17 cellular contexts compared by ENCODE assay signal in genomic region chr10:110613996-110614495, GRCh38. TPM values are rescaled to one million over a fixed set of nuclear protein-coding genes. Genes with fewer than 3 reads are reported as not detected.
DNase-seq lines count a peak whose midpoint lies in the region; ATAC-seq and TF ChIP-seq lines count a peak whose summit lies in the region.
"Had no signal": no experiment of that assay in that cellular context is flagged by ENCODE, and none has a peak within 500 bp of the region (broad histone marks: within the 10 kb centered on the region; RNA-seq: fewer than 3 reads in every experiment).

No MANE protein-coding gene starts in this region.

- H2AFZ ChIP-seq in mammary epithelial cell (ENCODE audit: low read depth, low read length) = no peak overlapping the region

- no peaks in the 10 kb centered on the region for H3K9me3 ChIP-seq in mammary epithelial cell (replicated peaks; ENCODE audit: insufficient read depth, low read length)
- H3K9me3 ChIP-seq: SK-N-SH, testis had no signal

- no peaks in the 10 kb centered on the region for H3K4me1 ChIP-seq in mammary epithelial cell (ENCODE audit: insufficient read depth, low read length)
- H3K4me1 ChIP-seq: testis had no signal

- no peak overlapping the region for H3K27ac ChIP-seq in mammary epithelial cell (ENCODE audit: insufficient read depth, low read depth, low read length)
- H3K27ac ChIP-seq: testis, VCaP had no signal

- H3K9me3 Mint-ChIP-seq in activated CD4-positive, alpha-beta T cell treated with anti-CD3 and anti-CD28 coated beads, Interleukin-2, amount 10 ng/mL, durations not matched to agents 24 days and 14 days = peaks cover 5% of the 10 kb centered on the region
- H3K9me3 Mint-ChIP-seq in stimulated activated effector memory CD8-positive, alpha-beta T cell treated with anti-CD3 and anti-CD28 coated beads, Interleukin-12 subunit alpha, Interleukin-12 subunit beta, amount 100 ng/mL, for 72 hours = no peaks in the 10 kb centered on the region
- H3K9me3 Mint-ChIP-seq in endothelial cell (ENCODE audit: unreplicated experiment) = no peaks in the 10 kb centered on the region
- H3K9me3 Mint-ChIP-seq: CD4-positive, alpha-beta T cell had no signal

- peaks cover 3% of the 10 kb centered on the region for H3K27me3 Mint-ChIP-seq in activated CD4-positive, alpha-beta T cell treated with anti-CD3 and anti-CD28 coated beads, Interleukin-2, amount 10 ng/mL, durations not matched to agents 24 days and 14 days
- no peaks in the 10 kb centered on the region for H3K27me3 Mint-ChIP-seq in endothelial cell (ENCODE audit: unreplicated experiment)
- H3K27me3 Mint-ChIP-seq: CD4-positive, alpha-beta T cell had no signal

- H3K27me3 ChIP-seq in mammary epithelial cell (ENCODE audit: insufficient read depth, low read length) = no peaks in the 10 kb centered on the region
- H3K27me3 ChIP-seq: testis had no signal

- peaks cover 69% of the 10 kb centered on the region for H3K4me1 Mint-ChIP-seq in activated CD4-positive, alpha-beta T cell treated with anti-CD3 and anti-CD28 coated beads, Interleukin-2, amount 10 ng/mL, durations not matched to agents 24 days and 14 days
- H3K4me1 Mint-ChIP-seq in stimulated activated effector memory CD8-positive, alpha-beta T cell treated with anti-CD3 and anti-CD28 coated beads, Interleukin-12 subunit alpha, Interleukin-12 subunit beta, amount 100 ng/mL, for 72 hours = peaks cover 63% of the 10 kb centered on the region
- H3K4me1 Mint-ChIP-seq in endothelial cell (ENCODE audit: unreplicated experiment) = no peaks in the 10 kb centered on the region

- no peaks in the 10 kb centered on the region for H3K36me3 ChIP-seq in mammary epithelial cell (ENCODE audit: insufficient read depth, low read length)

- H3K36me3 Mint-ChIP-seq in activated CD4-positive, alpha-beta T cell treated with anti-CD3 and anti-CD28 coated beads, Interleukin-2, amount 10 ng/mL, durations not matched to agents 24 days and 14 days (ENCODE audit: low read depth) = no peaks in the 10 kb centered on the region
- H3K36me3 Mint-ChIP-seq in stimulated activated effector memory CD8-positive, alpha-beta T cell treated with anti-CD3 and anti-CD28 coated beads, Interleukin-12 subunit alpha, Interleukin-12 subunit beta, amount 100 ng/mL, for 72 hours = no peaks in the 10 kb centered on the region
- no peaks in the 10 kb centered on the region for H3K36me3 Mint-ChIP-seq in endothelial cell (ENCODE audit: low read depth, unreplicated experiment)

- dilution Hi-C loops in mammary epithelial cell (cut with HindIII; ENCODE audit: low sequenced_read_pairs) = no loop called here

- intact Hi-C loops in activated CD4-positive, alpha-beta T cell treated with anti-CD3 and anti-CD28 coated beads, Interleukin-2, amount 10 ng/mL, durations not matched to agents 24 days and 14 days (cut with micrococcal nuclease) = loop anchor here (5.0 to 10.0 kb wide), 5 partner anchors 108 to 1523 kb away; no protein-coding TSS in a partner anchor
- intact Hi-C loops in mammary epithelial cell (cut with micrococcal nuclease) = no loop called here

- no peak overlapping the region for H3K4me3 ChIP-seq in mammary epithelial cell (replicated peaks in 1 of 3; ENCODE audit: insufficient read depth in 1 of 3, low read depth in 2 of 3, low read length in 3 of 3)
- H3K4me3 ChIP-seq: testis had no signal

- no peak overlapping the region for H3K9ac ChIP-seq in mammary epithelial cell (ENCODE audit: insufficient read depth, low read length)
- H3K9ac ChIP-seq: SK-N-SH had no signal

- WGBS in mammary epithelial cell (ENCODE audit: low coverage, missing lambda C conversion rate) = 89% methylated on average over 9 of the region's 9 CpGs

- H3K4me2 ChIP-seq in mammary epithelial cell (ENCODE audit: insufficient read depth, low read depth, low read length) = no peak overlapping the region
- H3K4me2 ChIP-seq: SK-N-SH had no signal

- CTCF ChIA-PET in mammary epithelial cell (lab: Charles Lee; ENCODE audit: low non-redundant PET) = no interaction called here

- H3K27ac Mint-ChIP-seq in activated CD4-positive, alpha-beta T cell treated with anti-CD3 and anti-CD28 coated beads, Interleukin-2, amount 10 ng/mL, durations not matched to agents 24 days and 14 days = peak overlapping the region; percentile 35
- peak overlapping the region; percentile 54 for H3K27ac Mint-ChIP-seq in stimulated activated effector memory CD8-positive, alpha-beta T cell treated with anti-CD3 and anti-CD28 coated beads, Interleukin-12 subunit alpha, Interleukin-12 subunit beta, amount 100 ng/mL, for 72 hours
- H3K27ac Mint-ChIP-seq in endothelial cell (ENCODE audit: unreplicated experiment) = no peak overlapping the region
- H3K27ac Mint-ChIP-seq: CD4-positive, alpha-beta T cell had no signal

- no peak for TF ChIP-seq CTCF in mammary epithelial cell (conservative IDR thresholded peaks at IDR 0.05 in 1 of 2, IDR thresholded peaks at IDR 0.05 in 1 of 2; ENCODE audit: extremely low read depth in 1 of 2, insufficient read depth in 1 of 2, low read depth in 1 of 2, low read length in 2 of 2)
- no peak for TF ChIP-seq CTCF in endothelial cell (IDR thresholded peaks at IDR 0.05; ENCODE audit: unreplicated experiment)

- no peaks in the 10 kb centered on the region for H4K20me1 ChIP-seq in mammary epithelial cell (ENCODE audit: insufficient read depth, low read length)

- DNase-seq in activated CD4-positive, alpha-beta T cell treated with anti-CD3 and anti-CD28 coated beads, Interleukin-2, amount 10 ng/mL, durations not matched to agents 24 days and 14 days = peak; percentile 52
- DNase-seq in activated CD4-positive, alpha-beta T cell treated with anti-CD3 and anti-CD28 coated beads, Interleukin-2, amount 50 U/mL, for 4 hours = no peak
- peak; percentile 33 to 79 for DNase-seq in stimulated activated effector memory CD8-positive, alpha-beta T cell treated with anti-CD3 and anti-CD28 coated beads, Interleukin-12 subunit alpha, Interleukin-12 subunit beta, amount 100 ng/mL, for 72 hours (ENCODE audit: low spot score in 2 of 2)
- DNase-seq in mammary epithelial cell (no peak), endothelial cell (ENCODE audit: low spot score) (no peak)
- DNase-seq in stimulated activated CD4-positive, alpha-beta T cell treated with anti-CD3 and anti-CD28 coated beads, Interleukin-12 subunit alpha, Interleukin-12 subunit beta, amount 100 ng/mL, for 4 hours = no peak
- DNase-seq: CD4-positive, alpha-beta T cell; EL; Karpas-422; NCI-H187; SK-N-SH; small intestine; testis had no signal

- in situ Hi-C loops in mammary epithelial cell (cut with MboI; ENCODE audit: low sequenced_read_pairs in 2 of 2) = loop anchor here (25.0 kb wide), 3 partner anchors 123 to 1523 kb away; no protein-coding TSS in a partner anchor

- peak; percentile 38 for ATAC-seq in GM21360 (IDR thresholded peaks at IDR 0.05; ENCODE audit: unreplicated experiment)
- peak; percentile 62 for ATAC-seq in HG03045 (IDR thresholded peaks at IDR 0.05; ENCODE audit: unreplicated experiment)
- peak; percentile 92 for ATAC-seq in stimulated activated effector memory CD8-positive, alpha-beta T cell treated with anti-CD3 and anti-CD28 coated beads, Interleukin-12 subunit alpha, Interleukin-12 subunit beta, amount 100 ng/mL, for 72 hours

- no peaks in the 10 kb centered on the region for H3K79me2 ChIP-seq in mammary epithelial cell (ENCODE audit: insufficient read depth, low read length)

- H3K4me3 Mint-ChIP-seq in activated CD4-positive, alpha-beta T cell treated with anti-CD3 and anti-CD28 coated beads, Interleukin-2, amount 10 ng/mL, durations not matched to agents 24 days and 14 days = no peak overlapping the region
- peak overlapping the region; percentile 35 for H3K4me3 Mint-ChIP-seq in stimulated activated effector memory CD8-positive, alpha-beta T cell treated with anti-CD3 and anti-CD28 coated beads, Interleukin-12 subunit alpha, Interleukin-12 subunit beta, amount 100 ng/mL, for 72 hours
- no peak overlapping the region for H3K4me3 Mint-ChIP-seq in endothelial cell (ENCODE audit: unreplicated experiment)
- H3K4me3 Mint-ChIP-seq: CD4-positive, alpha-beta T cell had no signal

- no TSS peak for BruUV-seq in mammary epithelial cell (replicated peaks; lab: Mats Ljungman, UMichigan)

RNA-seq across cellular contexts. Expression of gene RBM20, which starts 30.1 kb away (rescaled TPM):
- total RNA-seq in activated CD4-positive, alpha-beta T cell treated with anti-CD3 and anti-CD28 coated beads, Interleukin-2, amount 10 ng/mL, durations not matched to agents 24 days and 14 days = 0.05 TPM in 1 of 2 replicates, not detected in the other
- total RNA-seq in mammary epithelial cell = under 1 TPM; 0.07 to 0.17 TPM
- not detected for polyA plus RNA-seq in mammary epithelial cell
- polyA minus RNA-seq in mammary epithelial cell = not detected
- 1.0 TPM for total RNA-seq in endothelial cell (ENCODE audit: unreplicated experiment)
- total RNA-seq: osteoblast had no signal

RNA-seq across cellular contexts. Expression of gene SMC3, which starts 46.6 kb away (rescaled TPM):
- 82.2 and 87.3 TPM in 2 replicates for total RNA-seq in activated CD4-positive, alpha-beta T cell treated with anti-CD3 and anti-CD28 coated beads, Interleukin-2, amount 10 ng/mL, durations not matched to agents 24 days and 14 days
- total RNA-seq in mammary epithelial cell = 10 to 100 TPM; 10.2 to 34.3 TPM
- 8.7 TPM for polyA plus RNA-seq in mammary epithelial cell
- 10.0 TPM for polyA minus RNA-seq in mammary epithelial cell
- total RNA-seq in endothelial cell (ENCODE audit: unreplicated experiment) = 36.2 TPM

Comparison
In these comparisons a context has a peak if more than half of its experiments do, and no peak if none do; other contexts are left out.
1. DNase-seq: peak in activated CD4-positive, alpha-beta T cell treated with anti-CD3 and anti-CD28 coated beads, Interleukin-2, amount 10 ng/mL, durations not matched to agents 24 days and 14 days (single experiment) and stimulated activated effector memory CD8-positive, alpha-beta T cell treated with anti-CD3 and anti-CD28 coated beads, Interleukin-12 subunit alpha, Interleukin-12 subunit beta, amount 100 ng/mL, for 72 hours (2 of 2); none in activated CD4-positive, alpha-beta T cell treated with anti-CD3 and anti-CD28 coated beads, Interleukin-2, amount 50 U/mL, for 4 hours (0 of 2), mammary epithelial cell (single experiment), stimulated activated CD4-positive, alpha-beta T cell treated with anti-CD3 and anti-CD28 coated beads, Interleukin-12 subunit alpha, Interleukin-12 subunit beta, amount 100 ng/mL, for 4 hours (single experiment) and endothelial cell (single experiment).
2. ATAC-seq: peak in every context shown above with its lines; median percentile 92 in stimulated activated effector memory CD8-positive, alpha-beta T cell treated with anti-CD3 and anti-CD28 coated beads, Interleukin-12 subunit alpha, Interleukin-12 subunit beta, amount 100 ng/mL, for 72 hours; 62 in HG03045; 38 in GM21360.